ENCODE assay signal across 1 cellular context in genomic region chr16:88784074-88784855, GRCh38.
TF ChIP-seq lines count a peak whose summit lies in the region.

No MANE protein-coding gene starts in this region.

TF ChIP-seq in HepG2, 621 proteins besides CTCF, POLR2A, EP300 and RAD21 (continued from another document and continues in another):
- no peak for TF ChIP-seq GATA4 (IDR thresholded peaks at IDR 0.05; ENCODE audit: borderline replicate concordance, low read depth)
- 0 out of 2 replicates have a peak, but pooled peaks have one; percentile 36 for TF ChIP-seq ZNF12 (CRISPR knock-in tag; IDR thresholded peaks at IDR 0.05)
- no peak for TF ChIP-seq ZBTB4 (CRISPR knock-in tag; IDR thresholded peaks at IDR 0.05; ENCODE audit: borderline replicate concordance)
- TF ChIP-seq KDM2A (CRISPR knock-in tag; IDR thresholded peaks at IDR 0.05; ENCODE audit: borderline replicate concordance, low read depth): peak; percentile 81
- peak; percentile 63 for TF ChIP-seq CEBPG (CRISPR knock-in tag; IDR thresholded peaks at IDR 0.05)
- TF ChIP-seq HDAC2 (CRISPR knock-in tag; IDR thresholded peaks at IDR 0.05): no peak
- TF ChIP-seq ZNF235 (CRISPR knock-in tag; IDR thresholded peaks at IDR 0.05; ENCODE audit: borderline replicate concordance): no peak
- TF ChIP-seq ARID5B (CRISPR knock-in tag; IDR thresholded peaks at IDR 0.05): no peak
- TF ChIP-seq ZNF639 (CRISPR knock-in tag; conservative IDR thresholded peaks at IDR 0.05): no peak; the same call in 1 of the 2 replicates
- no peak; the same call in 1 of the 2 replicates for TF ChIP-seq ZNF333 (CRISPR knock-in tag; IDR thresholded peaks at IDR 0.05; ENCODE audit: borderline replicate concordance)
- TF ChIP-seq ZNF253 (CRISPR knock-in tag; IDR thresholded peaks at IDR 0.05; ENCODE audit: borderline replicate concordance): no peak
- TF ChIP-seq ZNF407 (CRISPR knock-in tag; IDR thresholded peaks at IDR 0.05; ENCODE audit: not compliant biosample characterization): peak; percentile 6
- TF ChIP-seq SALL2 (CRISPR knock-in tag; IDR thresholded peaks at IDR 0.05): no peak; the same call in 1 of the 2 replicates
- TF ChIP-seq ZNF891 (CRISPR knock-in tag; IDR thresholded peaks at IDR 0.05): no peak
- no peak for TF ChIP-seq ZBTB40 (IDR thresholded peaks at IDR 0.05)
- TF ChIP-seq ZBTB40 (CRISPR knock-in tag; IDR thresholded peaks at IDR 0.05): no peak
- no peak for TF ChIP-seq GMEB1 (CRISPR knock-in tag; IDR thresholded peaks at IDR 0.05; ENCODE audit: borderline replicate concordance)
- 0 out of 2 replicates have a peak, but pooled peaks have one; percentile 88 for TF ChIP-seq SETDB1 (CRISPR knock-in tag; IDR thresholded peaks at IDR 0.05; ENCODE audit: borderline replicate concordance)
- TF ChIP-seq MED8 (CRISPR knock-in tag; IDR thresholded peaks at IDR 0.05; ENCODE audit: insufficient replicate concordance): no peak
